ENCODE assay signal across 18 cellular contexts in the genomic region with DNA sequence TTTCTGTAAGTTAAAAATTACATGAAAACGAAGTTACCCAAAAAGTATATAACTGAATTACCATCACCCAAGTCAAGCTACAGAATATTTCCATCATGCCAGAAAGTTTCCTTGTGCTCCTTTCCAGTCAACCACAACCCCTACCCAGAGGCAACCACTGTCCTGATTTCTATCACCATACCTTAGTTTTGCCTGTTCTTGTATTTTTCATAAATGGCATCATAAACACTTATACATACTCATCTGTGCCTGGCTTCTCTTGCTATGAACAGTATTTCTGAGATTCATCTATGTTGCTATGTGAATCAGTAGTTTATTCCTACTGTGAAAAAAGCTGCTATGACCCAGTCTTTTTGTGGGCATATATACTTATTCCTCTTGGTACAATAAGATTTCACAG. TPM values are rescaled to one million over a fixed set of nuclear protein-coding genes. Genes with fewer than 3 reads are reported as not detected.
DNase-seq lines count a peak whose midpoint lies in the region; ATAC-seq and TF ChIP-seq lines count a peak whose summit lies in the region.
"Had no signal": no experiment of that assay in that cellular context is flagged by ENCODE, and none has a peak within 500 bp of the region (broad histone marks: within the 10 kb centered on the region; RNA-seq: fewer than 3 reads in every experiment).

No MANE protein-coding gene starts in this region.

- 96% methylated on average over 1 of the region's 1 CpG for WGBS in thymus

- TF ChIP-seq CTCF in fibroblast of pulmonary artery (IDR thresholded peaks at IDR 0.05; ENCODE audit: low read length, missing control alignments): no peak

- H3K4me3 Mint-ChIP-seq in activated CD8-positive, alpha-beta T cell treated with anti-CD3 and anti-CD28 coated beads, Interleukin-2, amount 10 ng/mL, durations not matched to agents 7 days and 5 days: no peak overlapping the region
- H3K4me3 Mint-ChIP-seq: brain, mesothelial cell of epicardium, neural crest cell had no signal

- peaks cover 4% of the 10 kb centered on the region for H3K9me3 Mint-ChIP-seq in activated CD8-positive, alpha-beta T cell treated with anti-CD3 and anti-CD28 coated beads, Interleukin-2, amount 10 ng/mL, durations not matched to agents 7 days and 5 days (ENCODE audit: insufficient read depth)
- H3K9me3 Mint-ChIP-seq: brain, mesothelial cell of epicardium, neural crest cell had no signal

- no peaks in the 10 kb centered on the region for H3K27me3 Mint-ChIP-seq in activated CD8-positive, alpha-beta T cell treated with anti-CD3 and anti-CD28 coated beads, Interleukin-2, amount 10 ng/mL, durations not matched to agents 7 days and 5 days (ENCODE audit: low read depth)
- H3K27me3 Mint-ChIP-seq: brain had no signal

- peak; percentile 35 for ATAC-seq in activated CD8-positive, alpha-beta T cell treated with anti-CD3 and anti-CD28 coated beads, Interleukin-2, amount 10 ng/mL, durations not matched to agents 7 days and 5 days
- ATAC-seq in GM19395 (IDR thresholded peaks at IDR 0.05; ENCODE audit: unreplicated experiment) (no peak), HG03159 (IDR thresholded peaks at IDR 0.05; ENCODE audit: unreplicated experiment) (no peak)
- ATAC-seq: HCT116, SK-N-SH treated with all-trans-retinoic acid at 6 μM for 48 hours had no signal

- H3K4me3 ChIP-seq in fibroblast of pulmonary artery (replicated peaks; ENCODE audit: low read depth, low read length): peak overlapping the region; percentile 10
- peak overlapping the region; percentile 33 for H3K4me3 ChIP-seq in thymus (ENCODE audit: low read length)

- H3K36me3 ChIP-seq in thymus (ENCODE audit: control insufficient read depth, insufficient read depth): peaks cover 25% of the 10 kb centered on the region

- no peaks in the 10 kb centered on the region for H3K27me3 ChIP-seq in thymus (ENCODE audit: control insufficient read depth, insufficient read depth)
- H3K27me3 ChIP-seq: vagina had no signal

- peak overlapping the region; percentile 25 for H3K27ac ChIP-seq in thymus (ENCODE audit: low read depth)
- H3K27ac ChIP-seq: epithelial cell of prostate, vagina had no signal

- DNase-seq in stimulated activated CD4-positive, alpha-beta T cell treated with anti-CD3 and anti-CD28 coated beads, Interleukin-15, amount 100 ng/mL, for 24 hours: peak; percentile 40
- DNase-seq in stimulated activated CD4-positive, alpha-beta T cell treated with anti-CD3 and anti-CD28 coated beads, Interleukin-4, amount 100 ng/mL, for 4 hours: no peak
- no peak for DNase-seq in activated CD8-positive, alpha-beta T cell treated with anti-CD3 and anti-CD28 coated beads, Interleukin-2, amount 10 ng/mL, durations not matched to agents 7 days and 5 days
- DNase-seq in fibroblast of pulmonary artery (ENCODE audit: low read depth): no peak
- DNase-seq: NCI-H1930, NCI-H446, retina had no signal

- H3K36me3 Mint-ChIP-seq in activated CD8-positive, alpha-beta T cell treated with anti-CD3 and anti-CD28 coated beads, Interleukin-2, amount 10 ng/mL, durations not matched to agents 7 days and 5 days (ENCODE audit: low read depth): peaks cover 44% of the 10 kb centered on the region
- H3K36me3 Mint-ChIP-seq: brain, mesothelial cell of epicardium had no signal

- POLR2A ChIA-PET in activated CD8-positive, alpha-beta T cell treated with anti-CD3 and anti-CD28 coated beads, Interleukin-2, amount 10 ng/mL, durations not matched to agents 7 days and 5 days (lab: Charles Lee): interaction anchor here (0.6 to 0.7 kb wide), 2 partner anchors 57 to 912 kb away, joined by 3 to 4 read pairs; no protein-coding TSS in a partner anchor

- no peaks in the 10 kb centered on the region for H3K9me3 ChIP-seq in thymus (ENCODE audit: control insufficient read depth)
- H3K9me3 ChIP-seq: vagina had no signal

- peaks cover 47% of the 10 kb centered on the region for H3K4me1 Mint-ChIP-seq in activated CD8-positive, alpha-beta T cell treated with anti-CD3 and anti-CD28 coated beads, Interleukin-2, amount 10 ng/mL, durations not matched to agents 7 days and 5 days (ENCODE audit: low read depth)

- CTCF ChIA-PET in activated CD8-positive, alpha-beta T cell treated with anti-CD3 and anti-CD28 coated beads, Interleukin-2, amount 10 ng/mL, durations not matched to agents 7 days and 5 days (lab: Charles Lee): interaction anchor here (1.0 to 6.8 kb wide), 7 partner anchors 12 to 97 kb away, joined by 3 to 55 read pairs (median 7); a partner anchor contains a TSS

- no peak overlapping the region for H3K27ac Mint-ChIP-seq in activated CD8-positive, alpha-beta T cell treated with anti-CD3 and anti-CD28 coated beads, Interleukin-2, amount 10 ng/mL, durations not matched to agents 7 days and 5 days
- H3K27ac Mint-ChIP-seq: brain, mesothelial cell of epicardium had no signal

- H3K4me1 ChIP-seq in thymus (ENCODE audit: control insufficient read depth, insufficient read depth, low read length): peaks cover 2% of the 10 kb centered on the region

RNA-seq across cellular contexts. Expression of a gene that starts 7.4 kb away (rescaled TPM):
- 10 to 100 TPM; 78.7 to 79.5 TPM for total RNA-seq in activated CD8-positive, alpha-beta T cell treated with anti-CD3 and anti-CD28 coated beads, Interleukin-2, amount 10 ng/mL, durations not matched to agents 7 days and 5 days
- 338 TPM for polyA plus RNA-seq in thymus

RNA-seq across cellular contexts. Expression of a gene that starts 55.5 kb away (rescaled TPM):
- under 1 TPM; 0.37 to 0.45 TPM for total RNA-seq in activated CD8-positive, alpha-beta T cell treated with anti-CD3 and anti-CD28 coated beads, Interleukin-2, amount 10 ng/mL, durations not matched to agents 7 days and 5 days
- polyA plus RNA-seq in thymus: 26.6 TPM
- total RNA-seq: RPMI7951, vagina had no signal
